1 cellular context compared by ENCODE assay signal in genomic region chr2:36561223-36561944, GRCh38.
TF ChIP-seq lines count a peak whose summit lies in the region.

No MANE protein-coding gene starts in this region.

TF ChIP-seq in HepG2, 621 proteins besides CTCF, POLR2A, EP300 and RAD21:
- TF ChIP-seq TBX2 (CRISPR knock-in tag; IDR thresholded peaks at IDR 0.05; ENCODE audit: borderline replicate concordance): no peak
- TF ChIP-seq ZMYM3 (CRISPR knock-in tag; IDR thresholded peaks at IDR 0.05): no peak
- TF ChIP-seq TSC22D2 (CRISPR knock-in tag; IDR thresholded peaks at IDR 0.05; ENCODE audit: borderline replicate concordance): no peak
- TF ChIP-seq SOX6 (IDR thresholded peaks at IDR 0.05): no peak
- no peak for TF ChIP-seq SOX6 (CRISPR knock-in tag; IDR thresholded peaks at IDR 0.05)
- 0 out of 2 replicates have a peak, but pooled peaks have one; percentile 18 for TF ChIP-seq FOSL2 (CRISPR knock-in tag; IDR thresholded peaks at IDR 0.05)
TF ChIP-seq in HepG2: peak in this region for 1.
